Comparison of ENCODE assay signal across 10 cellular contexts in the genomic region with DNA sequence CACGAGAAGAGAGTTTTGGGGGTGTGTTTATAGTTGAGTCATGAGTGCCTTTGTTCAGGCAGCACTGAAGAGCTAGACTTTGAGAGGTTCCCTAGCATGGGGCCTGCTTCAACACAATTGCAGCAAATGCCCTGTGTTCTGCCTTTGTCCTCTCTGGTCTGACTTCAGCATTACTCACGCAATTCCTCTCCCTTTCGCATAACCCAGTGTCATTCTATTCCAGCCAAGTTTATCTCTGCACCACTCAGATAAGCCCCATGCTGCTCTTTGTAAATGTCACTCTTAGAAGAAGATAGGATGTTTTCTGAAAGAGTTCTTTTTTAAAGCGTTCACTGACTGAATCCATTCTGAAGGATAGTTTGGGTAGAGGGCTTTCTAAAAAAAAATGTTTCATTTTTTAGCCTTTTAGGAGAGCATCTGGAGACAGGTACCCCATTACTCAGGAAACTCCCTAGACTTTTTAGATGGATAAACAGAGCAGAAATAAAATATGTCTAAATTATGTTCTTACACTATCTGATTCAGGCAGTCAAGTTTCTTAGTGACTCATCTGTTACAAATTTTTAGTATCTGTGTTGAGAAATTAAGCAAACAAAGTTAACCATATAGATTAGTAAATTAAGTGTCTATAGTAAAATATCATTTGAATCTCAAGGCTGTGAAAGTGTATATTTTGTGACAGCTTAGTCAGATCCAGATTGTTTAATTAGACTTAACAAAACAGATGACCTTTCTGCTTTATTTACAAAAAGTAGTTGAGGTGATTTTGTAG.
A peak's percentile ranks its signal among the peaks of the same experiment; 100 is the strongest.
DNase-seq lines count a peak whose midpoint lies in the region; ATAC-seq, FAIRE-seq and TF ChIP-seq lines count a peak whose summit lies in the region.
"Had no signal": no experiment of that assay in that cellular context is flagged by ENCODE, and none has a peak within 500 bp of the region (broad histone marks: within the 10 kb centered on the region; RNA-seq: fewer than 3 reads in every experiment).

No MANE protein-coding gene starts in this region.

- no peak for TF ChIP-seq RAD21 in HCT116 (IDR thresholded peaks at IDR 0.05; ENCODE audit: low read depth)

- peaks cover 6 to 12% of the 10 kb centered on the region in 2 experiments; a peak in 3 of 4 replicates for H3K4me1 ChIP-seq in HCT116 (ENCODE audit: control insufficient read depth in 1 of 2, insufficient read depth in 2 of 2, low read length in 2 of 2)
- no peaks in the 10 kb centered on the region for H3K4me1 ChIP-seq in fibroblast of lung (ENCODE audit: control insufficient read depth, extremely low read depth, insufficient read depth, low read length)
- H3K4me1 ChIP-seq: prostate gland had no signal

- no TSS peak for BruUV-seq in HCT116 (replicated peaks; lab: Mats Ljungman, UMichigan)

- H2AFZ ChIP-seq in HCT116 (ENCODE audit: low read depth, low read length, poor library complexity, severe bottlenecking): no peak overlapping the region
- no peak overlapping the region for H2AFZ ChIP-seq in fibroblast of lung (ENCODE audit: low read length)

- DNase-seq in HCT116 (ENCODE audit: low read depth, low spot score): peak; percentile 50
- peak; percentile 12 for DNase-seq in RCC 7860 (ENCODE audit: low spot score)
- peak; percentile 66 to 97 for DNase-seq in fibroblast of lung (ENCODE audit: low read depth in 2 of 2)
- peak; percentile 15 for DNase-seq in midbrain (lab: John Stamatoyannopoulos, UW)
- no peak for DNase-seq in COR-L47 (lab: John Stamatoyannopoulos, UW)
- DNase-seq in activated naive CD4-positive, alpha-beta T cell (lab: John Stamatoyannopoulos, UW): no peak
- DNase-seq in NK-92 treated with Interleukin-12 subunit alpha and Interleukin-12 subunit beta, amount 100 ng/mL, for 24 hours (lab: John Stamatoyannopoulos, UW): no peak
- DNase-seq: DMS79 had no signal

- no peaks in the 10 kb centered on the region for H3K9me2 ChIP-seq in HCT116 (ENCODE audit: insufficient read depth)

- H3K27ac ChIP-seq in HCT116 (ENCODE audit: low read depth, low read length): no peak overlapping the region; the same call in 1 of the 2 replicates
- H3K27ac ChIP-seq in fibroblast of lung (ENCODE audit: insufficient read depth, low read length): no peak overlapping the region
- H3K27ac ChIP-seq: prostate gland had no signal

- RAD21 ChIA-PET in HCT116 (lab: Charles Lee; ENCODE audit: low non-redundant PET in 1 of 2, low total read pairs in 2 of 2, uncharacterized antibody in 2 of 2, unreplicated experiment in 2 of 2): no interaction called here

- ATAC-seq in HCT116 (peak; percentile 94), HG02938 (IDR thresholded peaks at IDR 0.05; ENCODE audit: unreplicated experiment) (no peak)

- H3K9ac ChIP-seq in HCT116 (ENCODE audit: low read length) (no peak overlapping the region), fibroblast of lung (ENCODE audit: insufficient read depth, low read length) (no peak overlapping the region)

- POLR2A ChIA-PET in HCT116 (lab: Charles Lee): no interaction called here

- intact Hi-C loops in HCT116 (cut with micrococcal nuclease): no loop called here

- H3K4me3 ChIP-seq in HCT116 (replicated peaks in 1 of 2; ENCODE audit: low read depth in 1 of 2, low read length in 2 of 2): no peak overlapping the region
- no peak overlapping the region for H3K4me3 ChIP-seq in fibroblast of lung (replicated peaks in 1 of 4; ENCODE audit: control extremely low read depth in 1 of 4, insufficient read depth in 1 of 4, low read depth in 3 of 4, low read length in 4 of 4)
- H3K4me3 ChIP-seq: prostate gland had no signal

- H3K9me3 ChIP-seq in HCT116 (ENCODE audit: control insufficient read depth in 1 of 2, insufficient read depth in 1 of 2, low read depth in 1 of 2, low read length in 2 of 2) (no peaks in the 10 kb centered on the region), fibroblast of lung (ENCODE audit: control insufficient read depth, insufficient read depth, low read depth, low read length) (no peaks in the 10 kb centered on the region)
- H3K9me3 ChIP-seq: prostate gland had no signal

- peak overlapping the region; percentile 38; the same call in 1 of the 2 replicates for H3K4me2 ChIP-seq in HCT116 (ENCODE audit: low read length)
- no peak overlapping the region for H3K4me2 ChIP-seq in fibroblast of lung (ENCODE audit: extremely low read depth, insufficient read depth, low read length)

- CTCF ChIA-PET in HCT116 (lab: Charles Lee): no interaction called here

- H3K36me3 ChIP-seq in HCT116 (ENCODE audit: control insufficient read depth in 1 of 2, insufficient read depth in 2 of 2, low read length in 2 of 2) (no peaks in the 10 kb centered on the region; a peak in 1 of 4 replicates), fibroblast of lung (ENCODE audit: control insufficient read depth, insufficient read depth, low read length) (no peaks in the 10 kb centered on the region)
- H3K36me3 ChIP-seq: prostate gland had no signal

- TF ChIP-seq CTCF in HCT116 (IDR thresholded peaks at IDR 0.05 in 2 of 3, conservative IDR thresholded peaks at IDR 0.05 in 1 of 3; ENCODE audit: borderline replicate concordance in 1 of 3, insufficient read depth in 1 of 3, low read depth in 2 of 3, low read length in 2 of 3): no peak
- no peak for TF ChIP-seq CTCF in fibroblast of lung (conservative IDR thresholded peaks at IDR 0.05 in 1 of 2, IDR thresholded peaks at IDR 0.05 in 1 of 2; ENCODE audit: low read depth in 1 of 2, low read length in 2 of 2)

- no peak for TF ChIP-seq POLR2A in HCT116 (IDR thresholded peaks at IDR 0.05; ENCODE audit: borderline replicate concordance, extremely low read depth, insufficient read depth, insufficient read length)

- H3K79me2 ChIP-seq in HCT116 (ENCODE audit: insufficient read depth, low read length) (no peaks in the 10 kb centered on the region), fibroblast of lung (ENCODE audit: control insufficient read depth, insufficient read depth, low read length) (no peaks in the 10 kb centered on the region)

- H4K20me1 ChIP-seq in HCT116 (ENCODE audit: insufficient read depth) (no peaks in the 10 kb centered on the region), fibroblast of lung (ENCODE audit: control insufficient read depth, extremely low read depth, insufficient read depth, low read length) (no peaks in the 10 kb centered on the region)

- no peak for FAIRE-seq in RCC 7860 (lab: Jason Lieb, UNC)

- no peaks in the 10 kb centered on the region for H3K27me3 ChIP-seq in HCT116 (ENCODE audit: insufficient read depth, low read length)
- no peaks in the 10 kb centered on the region for H3K27me3 ChIP-seq in fibroblast of lung (ENCODE audit: control insufficient read depth, insufficient read depth, low read length)

TF ChIP-seq in HCT116, 20 proteins besides CTCF, POLR2A, EP300 and RAD21:
- TF ChIP-seq ZNF274 (IDR thresholded peaks at IDR 0.05; ENCODE audit: low read depth, low read length) (no peak), JUND (IDR thresholded peaks at IDR 0.05) (peak; percentile 23; the same call in 1 of the 2 replicates), FOSL1 (IDR thresholded peaks at IDR 0.05; ENCODE audit: low read depth) (peak; percentile 46)

Comparison
In these comparisons a context has a peak if more than half of its experiments do, and no peak if none do; other contexts are left out.
1. DNase-seq: peak in HCT116 (single experiment), RCC 7860 (single experiment), fibroblast of lung (2 of 2) and midbrain (single experiment); none in COR-L47 (single experiment), activated naive CD4-positive, alpha-beta T cell (0 of 4) and NK-92 treated with Interleukin-12 subunit alpha and Interleukin-12 subunit beta, amount 100 ng/mL, for 24 hours (single experiment).